17 cellular contexts compared by ENCODE assay signal in the genomic region with DNA sequence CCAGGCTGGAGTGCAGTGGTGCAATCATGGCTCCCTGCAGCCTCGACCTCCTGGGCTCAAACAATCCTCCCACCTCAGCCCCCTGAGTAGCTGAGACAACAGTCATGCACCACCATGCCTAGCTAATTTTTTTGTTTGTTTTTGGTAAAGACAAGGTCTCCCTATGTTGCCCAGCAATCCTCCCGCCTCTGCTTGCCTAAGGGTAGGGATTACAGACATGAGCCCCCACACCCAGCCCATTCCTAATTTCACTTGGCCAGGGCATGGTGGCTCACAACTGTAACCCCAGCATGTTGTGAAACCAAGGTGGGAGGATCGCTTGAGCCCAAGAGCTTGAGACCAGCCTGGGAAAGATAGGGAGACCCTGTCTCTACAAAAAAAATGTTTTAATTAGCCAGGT. TPM values are rescaled to one million over a fixed set of nuclear protein-coding genes. Genes with fewer than 3 reads are reported as not detected.
DNase-seq lines count a peak whose midpoint lies in the region; TF ChIP-seq lines count a peak whose summit lies in the region.
"Had no signal": no experiment of that assay in that cellular context is flagged by ENCODE, and none has a peak within 500 bp of the region (broad histone marks: within the 10 kb centered on the region; RNA-seq: fewer than 3 reads in every experiment).

No MANE protein-coding gene starts in this region.

- H3K79me2 ChIP-seq in trophoblast cell (ENCODE audit: control insufficient read depth, insufficient read depth, low read length, poor library complexity) = no peaks in the 10 kb centered on the region

- no peak overlapping the region for H4K8ac ChIP-seq in trophoblast cell (ENCODE audit: low read depth, low read length)

- no peak overlapping the region for H3K14ac ChIP-seq in trophoblast cell (ENCODE audit: low read length)

- intact Hi-C loops in activated naive CD4-positive, alpha-beta T cell treated with anti-CD3 and anti-CD28 coated beads for 36 hours (cut with micrococcal nuclease) = loop anchor here (10.0 kb wide), 1 partner anchor 1195 kb away; the partner anchor contains the start of gene SUPT16H

- H2AK5ac ChIP-seq in trophoblast cell (ENCODE audit: low read length) = no peak overlapping the region

- CTCF ChIA-PET in activated naive CD4-positive, alpha-beta T cell treated with anti-CD3 and anti-CD28 coated beads for 36 hours (lab: Charles Lee) = interaction anchor here (1.5 to 2.3 kb wide), 2 partner anchors 10 kb away, joined by 6 to 8 read pairs; partner anchors contain the start of gene DAD1

- no peak overlapping the region for H4K91ac ChIP-seq in trophoblast cell (ENCODE audit: low read depth, low read length)

- DNase-seq in activated naive CD4-positive, alpha-beta T cell treated with anti-CD3 and anti-CD28 coated beads for 36 hours = no peak
- DNase-seq in activated naive CD4-positive, alpha-beta T cell (lab: John Stamatoyannopoulos, UW) = no peak
- peak; percentile 22 for DNase-seq in NCI-H69 (lab: John Stamatoyannopoulos, UW)
- DNase-seq in glutamatergic neuron = no peak
- no peak for DNase-seq in trophoblast cell
- no peak for DNase-seq in cerebellar nuclear complex (lab: John Stamatoyannopoulos, UW)
- no peak for DNase-seq in NCI-H2171 treated with DMSO at 0.1 percent for 48 hours (lab: John Stamatoyannopoulos, UW)
- DNase-seq: ACHN; CD4-positive, alpha-beta memory T cell; DMS79 treated with DMSO at 0.1 percent for 48 hours; HCEC 1CT; KBM-7; NCI-H1092; NCI-H526 treated with DMSO at 0.1 percent for 48 hours; PC-3 had no signal

- H3K18ac ChIP-seq in trophoblast cell (ENCODE audit: low read length) = no peak overlapping the region

- H3K4me3 ChIP-seq in trophoblast cell (ENCODE audit: low read depth, low read length) = no peak overlapping the region

- H3K27me3 ChIP-seq in trophoblast cell (ENCODE audit: insufficient read depth, low read length) = no peaks in the 10 kb centered on the region

- H3K4me3 Mint-ChIP-seq in activated naive CD4-positive, alpha-beta T cell treated with anti-CD3 and anti-CD28 coated beads for 36 hours = peak overlapping the region; percentile 17
- no peak overlapping the region for H3K4me3 Mint-ChIP-seq in glutamatergic neuron (ENCODE audit: unreplicated experiment)
- H3K4me3 Mint-ChIP-seq: B cell had no signal

- no peaks in the 10 kb centered on the region for H3K9me3 ChIP-seq in trophoblast cell (ENCODE audit: insufficient read depth, low read depth, low read length)

- no peaks in the 10 kb centered on the region for H3K79me1 ChIP-seq in trophoblast cell (ENCODE audit: low read length)

- no peak overlapping the region for H3K27ac Mint-ChIP-seq in activated naive CD4-positive, alpha-beta T cell treated with anti-CD3 and anti-CD28 coated beads for 36 hours
- peak overlapping the region; percentile 11 for H3K27ac Mint-ChIP-seq in glutamatergic neuron (ENCODE audit: unreplicated experiment)
- H3K27ac Mint-ChIP-seq: B cell had no signal

- H3K36me3 ChIP-seq in trophoblast cell (ENCODE audit: control insufficient read depth in 1 of 2, insufficient read depth in 2 of 2, low read length in 2 of 2) = peaks cover 7 to 13% of the 10 kb centered on the region in 2 experiments

- H3K36me3 Mint-ChIP-seq in activated naive CD4-positive, alpha-beta T cell treated with anti-CD3 and anti-CD28 coated beads for 36 hours (ENCODE audit: low read depth) = peaks cover 45% of the 10 kb centered on the region
- no peaks in the 10 kb centered on the region for H3K36me3 Mint-ChIP-seq in glutamatergic neuron (ENCODE audit: unreplicated experiment)

- H2BK12ac ChIP-seq in trophoblast cell (ENCODE audit: low read length) = no peak overlapping the region

- H3K4me1 ChIP-seq in trophoblast cell (ENCODE audit: control insufficient read depth in 1 of 2, insufficient read depth in 2 of 2, low read length in 2 of 2) = no peaks in the 10 kb centered on the region

- H3K27me3 Mint-ChIP-seq in activated naive CD4-positive, alpha-beta T cell treated with anti-CD3 and anti-CD28 coated beads for 36 hours (ENCODE audit: low read depth) = no peaks in the 10 kb centered on the region
- no peaks in the 10 kb centered on the region for H3K27me3 Mint-ChIP-seq in glutamatergic neuron (ENCODE audit: unreplicated experiment)
- H3K27me3 Mint-ChIP-seq: B cell; CD4-positive, alpha-beta memory T cell had no signal

- no peak overlapping the region for H2BK120ac ChIP-seq in trophoblast cell (ENCODE audit: insufficient read depth, low read length, poor library complexity)

- H2AFZ ChIP-seq in trophoblast cell (ENCODE audit: insufficient read depth, low read length, poor library complexity) = no peak overlapping the region

- no peak overlapping the region for H3K23ac ChIP-seq in trophoblast cell (ENCODE audit: low read length)

- no CpG with 5 or more reads among the region's 3 CpGs for WGBS in trophoblast cell (ENCODE audit: extremely low coverage, insufficient coverage, insufficient read length)

- H3K4me1 Mint-ChIP-seq in activated naive CD4-positive, alpha-beta T cell treated with anti-CD3 and anti-CD28 coated beads for 36 hours (ENCODE audit: low read depth) = peaks cover 74% of the 10 kb centered on the region
- peaks cover 2% of the 10 kb centered on the region for H3K4me1 Mint-ChIP-seq in glutamatergic neuron (ENCODE audit: low read depth, unreplicated experiment)

- H2BK5ac ChIP-seq in trophoblast cell (ENCODE audit: low read depth, low read length, poor library complexity) = no peak overlapping the region

- no peak overlapping the region for H3K9ac ChIP-seq in trophoblast cell (ENCODE audit: low read length)

- H3K4me2 ChIP-seq in trophoblast cell (ENCODE audit: low read length) = no peak overlapping the region

- peak overlapping the region; percentile 75 for H3K4ac ChIP-seq in trophoblast cell (ENCODE audit: low read depth, low read length)

- no peak for TF ChIP-seq CTCF in glutamatergic neuron (IDR thresholded peaks at IDR 0.05; ENCODE audit: partially characterized antibody, unreplicated experiment)

- H3K9me3 Mint-ChIP-seq in activated naive CD4-positive, alpha-beta T cell treated with anti-CD3 and anti-CD28 coated beads for 36 hours = no peaks in the 10 kb centered on the region
- H3K9me3 Mint-ChIP-seq in glutamatergic neuron (ENCODE audit: unreplicated experiment) = no peaks in the 10 kb centered on the region
- H3K9me3 Mint-ChIP-seq: CD4-positive, alpha-beta memory T cell had no signal

- H3K27ac ChIP-seq in trophoblast cell (ENCODE audit: low read depth, low read length) = no peak overlapping the region
- H3K27ac ChIP-seq: HL-60 had no signal

- no peak overlapping the region for H4K12ac ChIP-seq in trophoblast cell (ENCODE audit: low read depth, low read length)

RNA-seq across cellular contexts. Expression of gene DAD1, which starts 9.1 kb away (rescaled TPM):
- 100 to 1,000 TPM; 219 to 226 TPM for total RNA-seq in activated naive CD4-positive, alpha-beta T cell treated with anti-CD3 and anti-CD28 coated beads for 36 hours
- total RNA-seq in glutamatergic neuron (ENCODE audit: unreplicated experiment) = 122 TPM
- polyA plus RNA-seq in trophoblast cell (2013) = 275 and 278 TPM in 2 replicates

RNA-seq across cellular contexts. Expression of gene ABHD4, which starts 18.2 kb away (rescaled TPM):
- total RNA-seq in activated naive CD4-positive, alpha-beta T cell treated with anti-CD3 and anti-CD28 coated beads for 36 hours = 10 to 100 TPM; 11.1 to 11.9 TPM
- total RNA-seq in glutamatergic neuron (ENCODE audit: unreplicated experiment) = 8.1 TPM
- 38.2 and 41.0 TPM in 2 replicates for polyA plus RNA-seq in trophoblast cell (2013)
